11 cellular contexts compared by ENCODE assay signal in the genomic region with DNA sequence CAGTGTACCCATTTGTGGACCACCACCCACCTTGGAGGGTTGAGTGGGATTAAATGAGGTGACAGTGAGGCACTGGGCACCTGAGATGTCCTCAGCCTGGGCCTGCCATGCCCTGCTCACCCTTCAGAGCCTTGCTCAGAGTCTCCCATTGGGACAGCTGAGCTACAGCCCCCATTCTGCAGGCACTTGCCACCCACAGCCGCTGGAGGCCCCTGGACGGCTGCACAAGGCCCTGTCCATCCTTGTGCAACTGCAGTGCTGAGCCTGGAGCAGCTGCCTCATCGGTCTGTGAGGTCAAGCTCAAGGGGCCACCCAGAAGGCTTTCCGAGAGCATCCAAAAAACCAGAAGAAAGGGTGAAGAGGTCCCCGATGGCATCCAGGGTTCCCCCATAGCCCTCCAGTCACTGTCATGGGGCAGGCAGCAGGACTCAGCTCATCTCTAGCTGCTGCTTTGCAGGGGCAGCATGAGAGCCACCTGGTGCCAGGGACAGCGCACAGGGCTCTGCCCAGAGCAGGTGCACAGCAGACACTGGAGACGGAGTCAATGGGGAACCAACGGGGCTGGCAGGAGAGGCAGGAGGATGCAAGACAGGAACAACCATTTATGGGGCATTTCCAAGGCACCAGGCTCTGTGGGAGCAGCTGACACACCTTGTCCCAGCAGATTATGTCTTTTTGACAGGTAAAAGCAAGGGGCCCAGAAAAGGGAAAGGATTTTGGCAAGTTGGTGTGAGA.
A peak's percentile ranks its signal among the peaks of the same experiment; 100 is the strongest.
DNase-seq lines count a peak whose midpoint lies in the region; ATAC-seq and TF ChIP-seq lines count a peak whose summit lies in the region.
"Had no signal": no experiment of that assay in that cellular context is flagged by ENCODE, and none has a peak within 500 bp of the region (broad histone marks: within the 10 kb centered on the region; RNA-seq: fewer than 3 reads in every experiment).

No MANE protein-coding gene starts in this region.

- H3K4me3 Mint-ChIP-seq in stimulated activated naive CD8-positive, alpha-beta T cell treated with anti-CD3 and anti-CD28 coated beads, Interleukin-15, Interleukin-2, amounts not matched to agents 100 ng/mL and 50 ng/mL, for 24 hours, result no peak overlapping the region
- H3K4me3 Mint-ChIP-seq in brain, result no peak overlapping the region

- DNase-seq in stimulated activated naive CD8-positive, alpha-beta T cell treated with anti-CD3 and anti-CD28 coated beads, Interleukin-15, Interleukin-2, amounts not matched to agents 100 U/mL and 50 U/mL, for 24 hours, result no peak
- DNase-seq in NOMO-1 treated with DMSO at 0.1 percent for 48 hours (lab: John Stamatoyannopoulos, UW; ENCODE audit: unreplicated experiment) (no peak), putamen (ENCODE audit: low spot score) (no peak)
- DNase-seq: activated T-cell treated with anti-CD3 and anti-CD28 coated beads, Interleukin-2, amount 50 U/mL, for 1 hour; CD8-positive, alpha-beta memory T cell; NCI-H226 had no signal

- no peak overlapping the region for H3K9ac ChIP-seq in muscle layer of colon (ENCODE audit: low read length)

- H3K36me3 Mint-ChIP-seq in stimulated activated naive CD8-positive, alpha-beta T cell treated with anti-CD3 and anti-CD28 coated beads, Interleukin-15, Interleukin-2, amounts not matched to agents 100 ng/mL and 50 ng/mL, for 24 hours (ENCODE audit: low read depth), result no peaks in the 10 kb centered on the region
- H3K36me3 Mint-ChIP-seq in brain, result no peaks in the 10 kb centered on the region

- no peaks in the 10 kb centered on the region for H3K27me3 ChIP-seq in muscle layer of colon (ENCODE audit: control insufficient read depth in 1 of 2, insufficient read depth in 2 of 2, low read length in 2 of 2)

- H3K36me3 ChIP-seq in muscle layer of colon (ENCODE audit: insufficient read depth, low read length), result no peaks in the 10 kb centered on the region

- H3K27ac Mint-ChIP-seq in stimulated activated naive CD8-positive, alpha-beta T cell treated with anti-CD3 and anti-CD28 coated beads, Interleukin-15, Interleukin-2, amounts not matched to agents 100 ng/mL and 50 ng/mL, for 24 hours, result peak overlapping the region; percentile 16
- peak overlapping the region in 4 of 5 experiments; percentile 28 to 58 (median 48) for H3K27ac Mint-ChIP-seq in brain

- H3K27me3 Mint-ChIP-seq in stimulated activated naive CD8-positive, alpha-beta T cell treated with anti-CD3 and anti-CD28 coated beads, Interleukin-15, Interleukin-2, amounts not matched to agents 100 ng/mL and 50 ng/mL, for 24 hours, result no peaks in the 10 kb centered on the region
- H3K27me3 Mint-ChIP-seq in brain, result peaks cover 6% of the 10 kb centered on the region
- H3K27me3 Mint-ChIP-seq: CD8-positive, alpha-beta memory T cell had no signal

- no peak overlapping the region for H3K4me3 ChIP-seq in muscle layer of colon (ENCODE audit: low read depth in 1 of 2, low read length in 2 of 2)

- peaks cover 55% of the 10 kb centered on the region for H3K4me1 ChIP-seq in muscle layer of colon (ENCODE audit: insufficient read depth, low read length)

- peak overlapping the region; percentile 58 for H3K27ac ChIP-seq in muscle layer of colon (ENCODE audit: low read depth, low read length)

- no peak for TF ChIP-seq CTCF in brain (conservative IDR thresholded peaks at IDR 0.05)

- no peaks in the 10 kb centered on the region for H3K9me3 Mint-ChIP-seq in stimulated activated naive CD8-positive, alpha-beta T cell treated with anti-CD3 and anti-CD28 coated beads, Interleukin-15, Interleukin-2, amounts not matched to agents 100 ng/mL and 50 ng/mL, for 24 hours
- no peaks in the 10 kb centered on the region for H3K9me3 Mint-ChIP-seq in brain
- H3K9me3 Mint-ChIP-seq: CD8-positive, alpha-beta memory T cell had no signal

- H3K9me3 ChIP-seq in muscle layer of colon (ENCODE audit: low read length), result no peaks in the 10 kb centered on the region

- no peak for ATAC-seq in stimulated activated naive CD8-positive, alpha-beta T cell treated with anti-CD3 and anti-CD28 coated beads, Interleukin-15, Interleukin-2, amounts not matched to agents 100 U/mL and 50 U/mL, for 24 hours
- ATAC-seq in GM18502 (IDR thresholded peaks at IDR 0.05; ENCODE audit: poor library complexity, unreplicated experiment), result no peak
- no peak for ATAC-seq in HG03442 (IDR thresholded peaks at IDR 0.05; ENCODE audit: unreplicated experiment)

- peaks cover 58% of the 10 kb centered on the region for H3K4me1 Mint-ChIP-seq in stimulated activated naive CD8-positive, alpha-beta T cell treated with anti-CD3 and anti-CD28 coated beads, Interleukin-15, Interleukin-2, amounts not matched to agents 100 ng/mL and 50 ng/mL, for 24 hours (ENCODE audit: low read depth)
- peaks cover 45% of the 10 kb centered on the region for H3K4me1 Mint-ChIP-seq in brain
